Comparison of ENCODE assay signal across 12 cellular contexts in the genomic region with DNA sequence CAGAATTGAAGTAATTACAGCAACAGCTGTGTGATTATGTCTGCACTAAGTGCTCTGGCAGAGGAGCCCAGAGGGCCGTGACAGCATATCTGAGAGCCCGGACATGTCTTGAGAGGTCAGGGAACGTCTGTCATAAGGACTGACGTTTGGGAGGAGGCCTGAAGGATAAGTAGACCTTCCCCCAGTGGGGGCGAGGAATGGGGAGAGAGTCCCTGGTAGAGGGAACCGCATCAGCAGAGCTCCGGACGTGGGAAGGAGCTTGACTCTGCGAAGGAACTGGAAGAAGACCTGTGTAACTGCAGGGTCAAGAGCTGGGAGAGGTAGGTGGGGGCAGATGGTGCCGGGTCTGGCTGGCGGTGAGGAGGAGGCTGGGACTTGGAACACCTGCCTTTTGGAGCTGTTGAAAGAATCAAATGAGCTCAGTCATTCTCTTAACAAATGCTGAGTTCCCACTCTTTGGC.
A peak's percentile ranks its signal among the peaks of the same experiment; 100 is the strongest.
DNase-seq lines count a peak whose midpoint lies in the region; ATAC-seq, FAIRE-seq and TF ChIP-seq lines count a peak whose summit lies in the region.
"Had no signal": no experiment of that assay in that cellular context is flagged by ENCODE, and none has a peak within 500 bp of the region (broad histone marks: within the 10 kb centered on the region; RNA-seq: fewer than 3 reads in every experiment).

No MANE protein-coding gene starts in this region.

- H3K27me3 ChIP-seq in H7 (ENCODE audit: control insufficient read depth, insufficient read depth, low read length) = no peaks in the 10 kb centered on the region
- H3K27me3 ChIP-seq in HepG2 (ENCODE audit: control insufficient read depth in 1 of 2, insufficient read depth in 2 of 2, low read length in 2 of 2) = no peaks in the 10 kb centered on the region
- H3K27me3 ChIP-seq in tibial nerve = no peaks in the 10 kb centered on the region

- H3K79me2 ChIP-seq in HepG2 (ENCODE audit: insufficient read depth, low read length) = no peaks in the 10 kb centered on the region

- H3K36me3 ChIP-seq in H7 (replicated peaks; ENCODE audit: control insufficient read depth, insufficient read depth, low read length) = no peaks in the 10 kb centered on the region
- no peaks in the 10 kb centered on the region for H3K36me3 ChIP-seq in HepG2 (replicated peaks in 1 of 2; ENCODE audit: control insufficient read depth in 1 of 2, insufficient read depth in 2 of 2, low read length in 2 of 2)
- no peaks in the 10 kb centered on the region for H3K36me3 ChIP-seq in tibial nerve

- no peak for FAIRE-seq in HepG2 (lab: Jason Lieb, UNC)

- in situ Hi-C loops in HepG2 (cut with HindIII; ENCODE audit: extremely low pct_ligation_motif_present, low pct_unique_long_range_greater_than_20kb) = no loop called here

- TF ChIP-seq EP300 in HepG2 (IDR thresholded peaks at IDR 0.05; ENCODE audit: low read depth in 2 of 2, low read length in 2 of 2) (no peak), HepG2 (CRISPR knock-in tag; IDR thresholded peaks at IDR 0.05; ENCODE audit: borderline replicate concordance) (no peak), tibial nerve (IDR thresholded peaks at IDR 0.05) (no peak)

- TF ChIP-seq RAD21 in HepG2 (CRISPR knock-in tag; IDR thresholded peaks at IDR 0.05) = no peak

- no peak overlapping the region for H3K27ac ChIP-seq in HepG2 (ENCODE audit: extremely low read length, insufficient read depth, low read length)
- H3K27ac ChIP-seq in tibial nerve = no peak overlapping the region

- no TSS peak for BruUV-seq in HepG2 (replicated peaks; lab: Mats Ljungman, UMichigan)

- intact Hi-C loops in HepG2 (cut with micrococcal nuclease; ENCODE audit: unreplicated experiment) = no loop called here

- H3K4me1 ChIP-seq in HepG2 (ENCODE audit: insufficient read depth, low read length) (peaks cover 21% of the 10 kb centered on the region), tibial nerve (peaks cover 0 to 29% (median 6%) of the 10 kb centered on the region in 4 donors)

- H2AFZ ChIP-seq in HepG2 (ENCODE audit: low read length) = no peak overlapping the region

- no peak for TF ChIP-seq POLR2A in HepG2 (IDR thresholded peaks at IDR 0.05; ENCODE audit: insufficient read depth in 1 of 2, low read depth in 2 of 2, low read length in 2 of 2)
- no peak for TF ChIP-seq POLR2A in tibial nerve (IDR thresholded peaks at IDR 0.05)

- CTCF ChIA-PET in HepG2 (lab: Yijun Ruan, JAX; ENCODE audit: low intra/inter-chr PET ratio, low total read pairs) = no interaction called here

- no peak overlapping the region for H3K4me2 ChIP-seq in HepG2 (ENCODE audit: low read depth, low read length)
- H3K4me2 ChIP-seq: smooth muscle cell had no signal

- DNase-seq in CD1c-positive myeloid dendritic cell (ENCODE audit: extremely low spot score) = peak; percentile 56
- DNase-seq in H7 = peak; percentile 61
- peak; percentile 33 for DNase-seq in SHP77 treated with DMSO at 0.1 percent for 48 hours (lab: John Stamatoyannopoulos, UW)
- DNase-seq in myocyte (ENCODE audit: low read depth) = peak; percentile 50
- no peak for DNase-seq in stimulated activated CD4-positive, alpha-beta T cell treated with anti-CD3 and anti-CD28 coated beads, Interleukin-4, amount 100 ng/mL, for 24 hours
- DNase-seq in HepG2 (ENCODE audit: low spot score) = no peak
- DNase-seq in tibial nerve (ENCODE audit: low spot score in 2 of 2) = no peak
- DNase-seq: activated CD8-positive, alpha-beta memory T cell treated with anti-CD3 and anti-CD28 coated beads, Interleukin-2, amount 10 ng/mL, durations not matched to agents 7 days and 5 days; CD8-positive, alpha-beta memory T cell; GOT3 had no signal

- 95% methylated on average over 11 of the region's 11 CpGs for WGBS in HepG2 (ENCODE audit: low lambda C conversion rate)
- WGBS in tibial nerve, 2 donors = 48 to 50% methylated on average over 11 of the region's 11 CpGs

- POLR2A ChIA-PET in HepG2 (lab: Yijun Ruan, JAX) = no interaction called here

- ATAC-seq in HG03442 (IDR thresholded peaks at IDR 0.05; ENCODE audit: unreplicated experiment) (no peak), HepG2 (no peak)
- ATAC-seq: activated CD8-positive, alpha-beta memory T cell treated with anti-CD3 and anti-CD28 coated beads, Interleukin-2, amount 10 ng/mL, durations not matched to agents 7 days and 5 days had no signal

- TF ChIP-seq CTCF in HepG2 (CRISPR knock-in tag; IDR thresholded peaks at IDR 0.05) (no peak), tibial nerve (IDR thresholded peaks at IDR 0.05) (no peak)

- H3K4me3 ChIP-seq in H7 (ENCODE audit: insufficient read depth, low read depth, low read length) (no peak overlapping the region), HepG2 (replicated peaks in 1 of 3; ENCODE audit: insufficient read depth in 1 of 3, low read depth in 2 of 3, low read length in 3 of 3) (no peak overlapping the region), tibial nerve (no peak overlapping the region)
- H3K4me3 ChIP-seq: smooth muscle cell had no signal

- no peaks in the 10 kb centered on the region for H3K9me3 ChIP-seq in HepG2 (ENCODE audit: low read length)
- peaks cover 0 to 9% (median 0%) of the 10 kb centered on the region in 4 donors for H3K9me3 ChIP-seq in tibial nerve

- no peaks in the 10 kb centered on the region for H4K20me1 ChIP-seq in HepG2 (ENCODE audit: insufficient read depth, low read length)

- no peak overlapping the region for H3K9ac ChIP-seq in HepG2 (ENCODE audit: insufficient read depth, low read depth, low read length)

TF ChIP-seq in HepG2, 621 proteins besides CTCF, POLR2A, EP300 and RAD21 (continues in another document):
- TF ChIP-seq MBD4 (IDR thresholded peaks at IDR 0.05; ENCODE audit: borderline replicate concordance, low read length) (no peak), ARNTL (CRISPR knock-in tag; IDR thresholded peaks at IDR 0.05) (no peak), ZNF891 (CRISPR knock-in tag; IDR thresholded peaks at IDR 0.05) (no peak), IRF2 (CRISPR knock-in tag; IDR thresholded peaks at IDR 0.05) (no peak), NR2C2 (CRISPR knock-in tag; IDR thresholded peaks at IDR 0.05; ENCODE audit: borderline replicate concordance) (no peak), KLF12 (CRISPR knock-in tag; IDR thresholded peaks at IDR 0.05; ENCODE audit: borderline replicate concordance) (no peak), ZNF713 (CRISPR knock-in tag; IDR thresholded peaks at IDR 0.05) (no peak), SKI (IDR thresholded peaks at IDR 0.05; ENCODE audit: partially characterized antibody) (no peak), ATF7-NPFF (CRISPR knock-in tag; IDR thresholded peaks at IDR 0.05; ENCODE audit: low read depth) (no peak)
- TF ChIP-seq, protein P1, sequence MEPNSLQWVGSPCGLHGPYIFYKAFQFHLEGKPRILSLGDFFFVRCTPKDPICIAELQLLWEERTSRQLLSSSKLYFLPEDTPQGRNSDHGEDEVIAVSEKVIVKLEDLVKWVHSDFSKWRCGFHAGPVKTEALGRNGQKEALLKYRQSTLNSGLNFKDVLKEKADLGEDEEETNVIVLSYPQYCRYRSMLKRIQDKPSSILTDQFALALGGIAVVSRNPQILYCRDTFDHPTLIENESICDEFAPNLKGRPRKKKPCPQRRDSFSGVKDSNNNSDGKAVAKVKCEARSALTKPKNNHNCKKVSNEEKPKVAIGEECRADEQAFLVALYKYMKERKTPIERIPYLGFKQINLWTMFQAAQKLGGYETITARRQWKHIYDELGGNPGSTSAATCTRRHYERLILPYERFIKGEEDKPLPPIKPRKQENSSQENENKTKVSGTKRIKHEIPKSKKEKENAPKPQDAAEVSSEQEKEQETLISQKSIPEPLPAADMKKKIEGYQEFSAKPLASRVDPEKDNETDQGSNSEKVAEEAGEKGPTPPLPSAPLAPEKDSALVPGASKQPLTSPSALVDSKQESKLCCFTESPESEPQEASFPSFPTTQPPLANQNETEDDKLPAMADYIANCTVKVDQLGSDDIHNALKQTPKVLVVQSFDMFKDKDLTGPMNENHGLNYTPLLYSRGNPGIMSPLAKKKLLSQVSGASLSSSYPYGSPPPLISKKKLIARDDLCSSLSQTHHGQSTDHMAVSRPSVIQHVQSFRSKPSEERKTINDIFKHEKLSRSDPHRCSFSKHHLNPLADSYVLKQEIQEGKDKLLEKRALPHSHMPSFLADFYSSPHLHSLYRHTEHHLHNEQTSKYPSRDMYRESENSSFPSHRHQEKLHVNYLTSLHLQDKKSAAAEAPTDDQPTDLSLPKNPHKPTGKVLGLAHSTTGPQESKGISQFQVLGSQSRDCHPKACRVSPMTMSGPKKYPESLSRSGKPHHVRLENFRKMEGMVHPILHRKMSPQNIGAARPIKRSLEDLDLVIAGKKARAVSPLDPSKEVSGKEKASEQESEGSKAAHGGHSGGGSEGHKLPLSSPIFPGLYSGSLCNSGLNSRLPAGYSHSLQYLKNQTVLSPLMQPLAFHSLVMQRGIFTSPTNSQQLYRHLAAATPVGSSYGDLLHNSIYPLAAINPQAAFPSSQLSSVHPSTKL (CRISPR knock-in tag; IDR thresholded peaks at IDR 0.05) = no peak
- TF ChIP-seq, protein P2, sequence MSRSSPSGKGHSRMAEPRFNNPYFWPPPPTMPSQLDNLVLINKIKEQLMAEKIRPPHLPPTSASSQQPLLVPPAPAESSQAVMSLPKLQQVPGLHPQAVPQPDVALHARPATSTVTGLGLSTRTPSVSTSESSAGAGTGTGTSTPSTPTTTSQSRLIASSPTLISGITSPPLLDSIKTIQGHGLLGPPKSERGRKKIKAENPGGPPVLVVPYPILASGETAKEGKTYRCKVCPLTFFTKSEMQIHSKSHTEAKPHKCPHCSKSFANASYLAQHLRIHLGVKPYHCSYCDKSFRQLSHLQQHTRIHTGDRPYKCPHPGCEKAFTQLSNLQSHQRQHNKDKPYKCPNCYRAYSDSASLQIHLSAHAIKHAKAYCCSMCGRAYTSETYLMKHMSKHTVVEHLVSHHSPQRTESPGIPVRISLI (CRISPR knock-in tag; IDR thresholded peaks at IDR 0.05; ENCODE audit: borderline replicate concordance) = no peak

Comparison
In these comparisons a context has a peak if more than half of its experiments do, and no peak if none do; other contexts are left out.
1. DNase-seq: peak in CD1c-positive myeloid dendritic cell (single experiment), H7 (single experiment), SHP77 treated with DMSO at 0.1 percent for 48 hours (single experiment) and myocyte (single experiment); none in stimulated activated CD4-positive, alpha-beta T cell treated with anti-CD3 and anti-CD28 coated beads, Interleukin-4, amount 100 ng/mL, for 24 hours (single experiment), HepG2 (single experiment) and tibial nerve (0 of 2).